Comparison of ENCODE assay signal across 1 cellular context in the genomic region with DNA sequence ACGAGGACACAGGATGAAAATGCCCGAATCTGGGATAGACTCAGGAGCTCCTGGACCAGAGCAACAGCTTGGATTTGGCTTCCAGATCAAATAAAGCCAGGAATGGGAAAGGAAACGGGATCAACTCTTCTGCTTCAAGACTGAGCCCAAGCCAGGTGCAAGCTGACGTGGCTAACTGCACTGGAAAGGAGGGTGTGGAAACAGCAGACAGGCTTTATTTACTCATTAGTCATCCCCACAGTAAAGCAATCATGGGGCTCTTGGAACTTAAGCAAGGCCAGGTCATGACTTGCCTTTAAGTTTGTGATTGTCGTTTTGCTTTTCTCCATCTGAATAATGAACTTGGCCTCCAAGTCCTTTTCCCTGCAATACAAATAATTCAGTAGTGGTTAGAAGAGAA.
TF ChIP-seq lines count a peak whose summit lies in the region.

No MANE protein-coding gene starts in this region.

TF ChIP-seq in HCT116, 20 proteins besides CTCF, POLR2A, EP300 and RAD21 (continued from another document):
- TF ChIP-seq, protein P1, sequence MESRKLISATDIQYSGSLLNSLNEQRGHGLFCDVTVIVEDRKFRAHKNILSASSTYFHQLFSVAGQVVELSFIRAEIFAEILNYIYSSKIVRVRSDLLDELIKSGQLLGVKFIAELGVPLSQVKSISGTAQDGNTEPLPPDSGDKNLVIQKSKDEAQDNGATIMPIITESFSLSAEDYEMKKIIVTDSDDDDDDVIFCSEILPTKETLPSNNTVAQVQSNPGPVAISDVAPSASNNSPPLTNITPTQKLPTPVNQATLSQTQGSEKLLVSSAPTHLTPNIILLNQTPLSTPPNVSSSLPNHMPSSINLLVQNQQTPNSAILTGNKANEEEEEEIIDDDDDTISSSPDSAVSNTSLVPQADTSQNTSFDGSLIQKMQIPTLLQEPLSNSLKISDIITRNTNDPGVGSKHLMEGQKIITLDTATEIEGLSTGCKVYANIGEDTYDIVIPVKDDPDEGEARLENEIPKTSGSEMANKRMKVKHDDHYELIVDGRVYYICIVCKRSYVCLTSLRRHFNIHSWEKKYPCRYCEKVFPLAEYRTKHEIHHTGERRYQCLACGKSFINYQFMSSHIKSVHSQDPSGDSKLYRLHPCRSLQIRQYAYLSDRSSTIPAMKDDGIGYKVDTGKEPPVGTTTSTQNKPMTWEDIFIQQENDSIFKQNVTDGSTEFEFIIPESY (IDR thresholded peaks at IDR 0.05; ENCODE audit: extremely low read depth, insufficient replicate concordance, low read length) = no peak
